In genomic region chr16:49540836-49541235, GRCh38 we compare ENCODE assay signal across 21 cellular contexts.
"Had no signal": no experiment of that assay in that cellular context is flagged by ENCODE, and none has a peak within 500 bp of the region (broad histone marks: within the 10 kb centered on the region; RNA-seq: fewer than 3 reads in every experiment).

No MANE protein-coding gene starts in this region.

- H2AFZ ChIP-seq: hepatocyte had no signal

- H3K27ac ChIP-seq: esophagus squamous epithelium, hepatocyte, left ventricle myocardium inferior, lower lobe of right lung, neutrophil, suprapubic skin, thyroid gland had no signal

- H3K4me1 ChIP-seq: lower lobe of right lung, suprapubic skin, thyroid gland had no signal

- H3K9me3 ChIP-seq: esophagus squamous epithelium, left ventricle myocardium inferior, lower lobe of right lung, neutrophil, suprapubic skin, thyroid gland had no signal

- H3K36me3 Mint-ChIP-seq: memory B cell; natural killer cell treated with Interleukin-12 subunit alpha and Interleukin-12 subunit beta and Interleukin-15 and Interleukin-18, amount 100 ng/mL, for 72 hours had no signal

- H3K27me3 ChIP-seq: esophagus squamous epithelium, hepatocyte, neutrophil, suprapubic skin, thyroid gland had no signal

- H3K4me1 Mint-ChIP-seq: memory B cell; stimulated activated naive B cell treated with anti-CD40 and anti-IgM and Interleukin-4, amounts not matched to agents 10 μg/mL and 1 μg/mL and 100 μg/mL, for 72 hours had no signal

- H3K4me2 ChIP-seq: hepatocyte had no signal

- H3K27me3 Mint-ChIP-seq: dendritic cell treated with granulocyte-macrophage colony-stimulating factor and Interleukin-4, amounts not matched to agents 40 ng/mL and 50 ng/mL, for 4 days; natural killer cell treated with Interleukin-12 subunit alpha and Interleukin-12 subunit beta and Interleukin-15 and Interleukin-18, amount 100 ng/mL, for 72 hours had no signal

- H3K36me3 ChIP-seq: esophagus squamous epithelium, left ventricle myocardium inferior, lower lobe of right lung, neutrophil, suprapubic skin, thyroid gland had no signal

- H3K9me3 Mint-ChIP-seq: natural killer cell treated with Interleukin-12 subunit alpha and Interleukin-12 subunit beta and Interleukin-15 and Interleukin-18, amount 100 ng/mL, for 72 hours; type B pancreatic cell had no signal

- H3K4me3 ChIP-seq: esophagus squamous epithelium, hepatocyte, left ventricle myocardium inferior, lower lobe of right lung, suprapubic skin, thyroid gland had no signal

- ATAC-seq: effector memory CD8-positive, alpha-beta T cell; left cardiac atrium; lower lobe of right lung; natural killer cell treated with Interleukin-12 subunit alpha and Interleukin-12 subunit beta and Interleukin-15 and Interleukin-18, amount 100 ng/mL, for 72 hours; sciatic nerve; stimulated activated naive B cell treated with anti-CD40 and anti-IgM and Interleukin-4, amounts not matched to agents 10 μg/mL and 1 μg/mL and 100 μg/mL, for 72 hours had no signal

- H3K4me3 Mint-ChIP-seq: dendritic cell treated with granulocyte-macrophage colony-stimulating factor and Interleukin-4, amounts not matched to agents 40 ng/mL and 50 ng/mL, for 4 days; effector memory CD8-positive, alpha-beta T cell; memory B cell; natural killer cell treated with Interleukin-12 subunit alpha and Interleukin-12 subunit beta and Interleukin-15 and Interleukin-18, amount 100 ng/mL, for 72 hours; stimulated activated naive B cell treated with anti-CD40 and anti-IgM and Interleukin-4, amounts not matched to agents 10 μg/mL and 1 μg/mL and 100 μg/mL, for 72 hours; type B pancreatic cell had no signal

- DNase-seq: effector memory CD8-positive, alpha-beta T cell; esophagus squamous epithelium; foreskin fibroblast; head of caudate nucleus; kidney; left cardiac atrium; left ventricle myocardium inferior; lower lobe of right lung; midbrain; stimulated activated CD4-positive, alpha-beta T cell treated with anti-CD3 and anti-CD28 coated beads, Interleukin-2, amount 100 ng/mL, for 24 hours; stimulated activated CD4-positive, alpha-beta T cell treated with anti-CD3 and anti-CD28 coated beads, Interleukin-4, amount 100 ng/mL, for 4 hours; stimulated activated naive B cell treated with anti-CD40 and anti-IgM and Interleukin-4, amounts not matched to agents 10 μg/mL and 1 μg/mL and 100 μg/mL, for 72 hours; thyroid gland had no signal

- H3K27ac Mint-ChIP-seq: dendritic cell treated with granulocyte-macrophage colony-stimulating factor and Interleukin-4, amounts not matched to agents 40 ng/mL and 50 ng/mL, for 4 days; effector memory CD8-positive, alpha-beta T cell; memory B cell; natural killer cell treated with Interleukin-12 subunit alpha and Interleukin-12 subunit beta and Interleukin-15 and Interleukin-18, amount 100 ng/mL, for 72 hours; stimulated activated naive B cell treated with anti-CD40 and anti-IgM and Interleukin-4, amounts not matched to agents 10 μg/mL and 1 μg/mL and 100 μg/mL, for 72 hours; type B pancreatic cell had no signal
